Comparison of ENCODE assay signal across 11 cellular contexts in genomic region chr11:125166903-125167291, GRCh38. TPM values are rescaled to one million over a fixed set of nuclear protein-coding genes. Genes with fewer than 3 reads are reported as not detected.
DNase-seq lines count a peak whose midpoint lies in the region; ATAC-seq and TF ChIP-seq lines count a peak whose summit lies in the region.
"Had no signal": no experiment of that assay in that cellular context is flagged by ENCODE, and none has a peak within 500 bp of the region (broad histone marks: within the 10 kb centered on the region; RNA-seq: fewer than 3 reads in every experiment).

No MANE protein-coding gene starts in this region.

- peaks cover 68% of the 10 kb centered on the region for H3K27me3 Mint-ChIP-seq in CD8-positive, alpha-beta T cell (ENCODE audit: low read depth)
- peaks cover 74% of the 10 kb centered on the region for H3K27me3 Mint-ChIP-seq in activated CD4-positive, alpha-beta memory T cell treated with anti-CD3 and anti-CD28 coated beads, Interleukin-2, amount 10 ng/mL, durations not matched to agents 7 days and 5 days

- WGBS in psoas muscle, 3 donors = 14 to 23% (median 18%) methylated on average over 9 to 10 of the region's 10 CpGs

- peaks cover 25% of the 10 kb centered on the region for H3K4me1 Mint-ChIP-seq in CD8-positive, alpha-beta T cell (ENCODE audit: low read depth)
- H3K4me1 Mint-ChIP-seq in activated CD4-positive, alpha-beta memory T cell treated with anti-CD3 and anti-CD28 coated beads, Interleukin-2, amount 10 ng/mL, durations not matched to agents 7 days and 5 days = peaks cover 20% of the 10 kb centered on the region

- no peak overlapping the region for H3K27ac ChIP-seq in CD8-positive, alpha-beta T cell (ENCODE audit: low read depth, low read length)
- H3K27ac ChIP-seq in ascending aorta = peak overlapping the region; percentile 80 to 91
- peak overlapping the region; percentile 89 for H3K27ac ChIP-seq in psoas muscle
- H3K27ac ChIP-seq: neutrophil had no signal

- TF ChIP-seq CTCF in CD8-positive, alpha-beta T cell (IDR thresholded peaks at IDR 0.05) = no peak
- TF ChIP-seq CTCF in ascending aorta (IDR thresholded peaks at IDR 0.05) (no peak), psoas muscle (IDR thresholded peaks at IDR 0.05) (no peak), GM10266 (IDR thresholded peaks at IDR 0.05; ENCODE audit: control insufficient read depth, insufficient read depth, low read depth, missing control alignments) (no peak)

- H3K4me3 ChIP-seq in CD8-positive, alpha-beta T cell (ENCODE audit: low read depth, low read length) = no peak overlapping the region
- H3K4me3 ChIP-seq in ascending aorta (peak overlapping the region; percentile 52 to 82), iPS-15b (ENCODE audit: low read depth, low read length) (peak overlapping the region; percentile 64), psoas muscle (peak overlapping the region; percentile 84)

- no peak overlapping the region for H3K9ac ChIP-seq in iPS-15b (ENCODE audit: low read depth, low read length)

- POLR2A ChIA-PET in CD8-positive, alpha-beta T cell (lab: Charles Lee) = no interaction called here
- POLR2A ChIA-PET in activated CD4-positive, alpha-beta memory T cell treated with anti-CD3 and anti-CD28 coated beads, Interleukin-2, amount 10 ng/mL, durations not matched to agents 7 days and 5 days (lab: Charles Lee) = no interaction called here

- H3K36me3 ChIP-seq in CD8-positive, alpha-beta T cell (ENCODE audit: insufficient read depth, low read length) = no peaks in the 10 kb centered on the region
- H3K36me3 ChIP-seq in ascending aorta = no peaks in the 10 kb centered on the region
- H3K36me3 ChIP-seq in iPS-15b (ENCODE audit: control insufficient read depth, insufficient read depth, low read length) = no peaks in the 10 kb centered on the region
- no peaks in the 10 kb centered on the region for H3K36me3 ChIP-seq in psoas muscle (ENCODE audit: insufficient read depth in 1 of 2, low read depth in 1 of 2)
- H3K36me3 ChIP-seq: neutrophil had no signal

- H3K4me1 ChIP-seq in CD8-positive, alpha-beta T cell (ENCODE audit: insufficient read depth, low read length) = peaks cover 18% of the 10 kb centered on the region
- H3K4me1 ChIP-seq in ascending aorta (peaks cover 8 to 37% of the 10 kb centered on the region in 2 donors), iPS-15b (ENCODE audit: control insufficient read depth, insufficient read depth, low read length) (peaks cover 39% of the 10 kb centered on the region), psoas muscle (peaks cover 56% of the 10 kb centered on the region)

- no peaks in the 10 kb centered on the region for H3K36me3 Mint-ChIP-seq in CD8-positive, alpha-beta T cell
- peaks cover 4% of the 10 kb centered on the region for H3K36me3 Mint-ChIP-seq in activated CD4-positive, alpha-beta memory T cell treated with anti-CD3 and anti-CD28 coated beads, Interleukin-2, amount 10 ng/mL, durations not matched to agents 7 days and 5 days (ENCODE audit: low read depth)
- H3K36me3 Mint-ChIP-seq: CD4-positive, CD25-positive, alpha-beta regulatory T cell had no signal

- intact Hi-C loops in CD8-positive, alpha-beta T cell (cut with DNase I, micrococcal nuclease) = no loop called here
- intact Hi-C loops in ascending aorta (cut with DNase I) = loop anchor here (5.0 to 10.0 kb wide), 5 partner anchors 110 to 948 kb away; partner anchors contain the start of genes CCDC15, FEZ1 and STT3A
- intact Hi-C loops in psoas muscle (cut with DNase I) = loop anchor here (5.0 kb wide), 4 partner anchors 50 to 260 kb away; no protein-coding TSS in a partner anchor

- H3K27me3 ChIP-seq in CD8-positive, alpha-beta T cell (ENCODE audit: insufficient read depth, low read length) = peaks cover 19% of the 10 kb centered on the region
- H3K27me3 ChIP-seq in ascending aorta (no peaks in the 10 kb centered on the region), iPS-15b (ENCODE audit: control insufficient read depth, insufficient read depth, low read length) (peaks cover 62% of the 10 kb centered on the region), psoas muscle (ENCODE audit: insufficient read depth in 3 of 3, low read length in 2 of 3) (no peaks in the 10 kb centered on the region)

- H3K27ac Mint-ChIP-seq in CD8-positive, alpha-beta T cell = no peak overlapping the region
- H3K27ac Mint-ChIP-seq in activated CD4-positive, alpha-beta memory T cell treated with anti-CD3 and anti-CD28 coated beads, Interleukin-2, amount 10 ng/mL, durations not matched to agents 7 days and 5 days = no peak overlapping the region
- H3K27ac Mint-ChIP-seq: CD4-positive, CD25-positive, alpha-beta regulatory T cell had no signal

- no peak for ATAC-seq in CD8-positive, alpha-beta T cell
- ATAC-seq in psoas muscle = no peak
- ATAC-seq in GM18511 (IDR thresholded peaks at IDR 0.05; ENCODE audit: unreplicated experiment) = no peak
- no peak for ATAC-seq in GM21360 (IDR thresholded peaks at IDR 0.05; ENCODE audit: unreplicated experiment)

- H3K9me3 ChIP-seq in CD8-positive, alpha-beta T cell (ENCODE audit: low read length) = no peaks in the 10 kb centered on the region
- H3K9me3 ChIP-seq in ascending aorta (no peaks in the 10 kb centered on the region), iPS-15b (ENCODE audit: control insufficient read depth, insufficient read depth, low read length) (no peaks in the 10 kb centered on the region), psoas muscle (no peaks in the 10 kb centered on the region)
- H3K9me3 ChIP-seq: neutrophil had no signal

- peak overlapping the region; percentile 35 for H3K4me3 Mint-ChIP-seq in CD8-positive, alpha-beta T cell
- no peak overlapping the region for H3K4me3 Mint-ChIP-seq in activated CD4-positive, alpha-beta memory T cell treated with anti-CD3 and anti-CD28 coated beads, Interleukin-2, amount 10 ng/mL, durations not matched to agents 7 days and 5 days

- CTCF ChIA-PET in CD8-positive, alpha-beta T cell (lab: Charles Lee) = interaction anchor here (1.9 kb wide), 1 partner anchor 25 kb away, joined by 6 read pairs; no protein-coding TSS in a partner anchor
- CTCF ChIA-PET in activated CD4-positive, alpha-beta memory T cell treated with anti-CD3 and anti-CD28 coated beads, Interleukin-2, amount 10 ng/mL, durations not matched to agents 7 days and 5 days (lab: Charles Lee) = interaction anchor here (0.6 kb wide), 1 partner anchor 329 kb away, joined by 3 read pairs; no protein-coding TSS in a partner anchor

- H3K9me3 Mint-ChIP-seq in CD8-positive, alpha-beta T cell = no peaks in the 10 kb centered on the region
- H3K9me3 Mint-ChIP-seq in activated CD4-positive, alpha-beta memory T cell treated with anti-CD3 and anti-CD28 coated beads, Interleukin-2, amount 10 ng/mL, durations not matched to agents 7 days and 5 days = no peaks in the 10 kb centered on the region

- DNase-seq in CD8-positive, alpha-beta T cell = no peak
- DNase-seq in ascending aorta (ENCODE audit: low spot score in 2 of 2) (no peak), psoas muscle (no peak), GM10266 (ENCODE audit: extremely low spot score) (no peak)
- DNase-seq in activated CD4-positive, alpha-beta memory T cell treated with anti-CD3 and anti-CD28 coated beads, Interleukin-2, amount 10 ng/mL, durations not matched to agents 7 days and 5 days = no peak
- DNase-seq: CD4-positive, CD25-positive, alpha-beta regulatory T cell; OCI-M1 had no signal

RNA-seq across cellular contexts. Expression of gene PKNOX2, which starts 2.3 kb away (rescaled TPM):
- total RNA-seq in CD8-positive, alpha-beta T cell = not detected
- 12.1 TPM for total RNA-seq in ascending aorta
- total RNA-seq in psoas muscle = 10 to 100 TPM; 14.5 to 30.5 (median 26.4) TPM
- polyA plus RNA-seq in psoas muscle = 1 to 10 TPM; 1.8 to 8.8 (median 4.1) TPM
- not detected for total RNA-seq in activated CD4-positive, alpha-beta memory T cell treated with anti-CD3 and anti-CD28 coated beads, Interleukin-2, amount 10 ng/mL, durations not matched to agents 7 days and 5 days
- total RNA-seq: CD4-positive, CD25-positive, alpha-beta regulatory T cell had no signal
- polyA plus RNA-seq: CD4-positive, CD25-positive, alpha-beta regulatory T cell had no signal

RNA-seq across cellular contexts. Expression of gene TMEM218, which starts 55.5 kb away (rescaled TPM):
- total RNA-seq in CD8-positive, alpha-beta T cell = 1 to 10 TPM; 2.5 to 3.4 TPM
- 0.64 TPM for total RNA-seq in ascending aorta
- 10 to 100 TPM in 1 of 4 donors, 1 to 10 TPM in 3; 4.9 to 12.1 (median 5.9) TPM for total RNA-seq in psoas muscle
- 10 to 100 TPM; 13.6 to 30.3 (median 18.4) TPM for polyA plus RNA-seq in psoas muscle
- 10 to 100 TPM; 13.7 to 15.6 TPM for total RNA-seq in activated CD4-positive, alpha-beta memory T cell treated with anti-CD3 and anti-CD28 coated beads, Interleukin-2, amount 10 ng/mL, durations not matched to agents 7 days and 5 days

Comparison
In these comparisons a context has a peak if more than half of its experiments do, and no peak if none do; other contexts are left out.
1. RNA of gene PKNOX2, which starts 2.3 kb away (total RNA-seq): 14.5 to 30.5 TPM in psoas muscle and 12.1 TPM in ascending aorta (single experiment); not detected in CD8-positive, alpha-beta T cell and not detected in activated CD4-positive, alpha-beta memory T cell treated with anti-CD3 and anti-CD28 coated beads, Interleukin-2, amount 10 ng/mL, durations not matched to agents 7 days and 5 days; every median in the first group is over 10 times any median in the second.
2. intact Hi-C loops: an anchor here in ascending aorta (5.0 to 10.0 kb wide) and psoas muscle (5.0 kb wide); none called in CD8-positive, alpha-beta T cell.